In the genomic region with DNA sequence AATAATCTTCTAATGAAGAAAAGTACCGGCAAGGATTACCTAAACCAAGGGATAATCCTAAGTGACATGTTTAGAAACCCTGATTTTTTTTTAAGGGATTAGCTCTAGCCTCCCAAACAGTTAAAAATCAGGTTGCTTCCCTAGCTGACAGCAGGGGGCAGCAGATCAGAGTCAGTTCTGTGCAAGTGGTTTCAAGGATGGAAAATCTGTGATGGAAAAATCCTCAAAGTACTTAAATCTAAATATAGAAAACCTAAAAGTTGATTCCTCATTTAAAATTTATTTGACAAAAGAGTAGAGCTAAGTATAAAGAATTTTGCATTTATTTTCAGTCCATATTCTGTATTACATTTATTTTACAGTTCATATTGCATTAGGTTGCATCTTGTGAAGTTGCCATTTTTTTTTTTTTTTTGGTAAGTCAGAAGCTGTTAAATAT, we compare ENCODE assay signal across 8 cellular contexts.
DNase-seq lines count a peak whose midpoint lies in the region; ATAC-seq and TF ChIP-seq lines count a peak whose summit lies in the region.

No MANE protein-coding gene starts in this region.

- TF ChIP-seq EP300 in SK-N-SH (IDR thresholded peaks at IDR 0.05; ENCODE audit: borderline replicate concordance in 1 of 2, low read depth in 1 of 2, low read length in 1 of 2): no peak

- H3K4me3 ChIP-seq in DND-41 (ENCODE audit: low read depth in 1 of 2, low read length in 2 of 2) (no peak overlapping the region), SK-N-SH (ENCODE audit: low read depth in 2 of 2, low read length in 1 of 2) (peak overlapping the region in 1 of 2 experiments; percentile 46; a peak in 1 of 4 replicates), body of pancreas (no peak overlapping the region), kidney epithelial cell (ENCODE audit: low read depth, low read length) (no peak overlapping the region), aorta (ENCODE audit: low read length in 2 of 2) (no peak overlapping the region)

- H3K27me3 ChIP-seq in DND-41 (ENCODE audit: insufficient read depth, low read length, poor library complexity) (no peaks in the 10 kb centered on the region), SK-N-SH (ENCODE audit: insufficient read depth) (no peaks in the 10 kb centered on the region), body of pancreas (no peaks in the 10 kb centered on the region), kidney epithelial cell (ENCODE audit: control insufficient read depth, insufficient read depth, low read length) (peaks cover 2% of the 10 kb centered on the region), aorta (ENCODE audit: control insufficient read depth in 1 of 2, insufficient read depth in 2 of 2, low read length in 1 of 2) (no peaks in the 10 kb centered on the region)

- H3K27ac ChIP-seq in DND-41 (ENCODE audit: low read length) (peak overlapping the region; percentile 71), SK-N-SH (ENCODE audit: low read depth in 2 of 2, low read length in 1 of 2) (no peak overlapping the region), body of pancreas (no peak overlapping the region), aorta (ENCODE audit: low read depth in 1 of 2, low read length in 2 of 2) (no peak overlapping the region)

- H3K4me2 ChIP-seq in DND-41 (ENCODE audit: insufficient read depth, low read length) (no peak overlapping the region), SK-N-SH (no peak overlapping the region)

- intact Hi-C loops in body of pancreas (cut with DNase I): loop anchor here (10.0 kb wide), 1 partner anchor 656 kb away; no protein-coding TSS in a partner anchor
- intact Hi-C loops in aorta (cut with DNase I): no loop called here

- DNase-seq in DND-41 (peak; percentile 77), MV-4-11 (lab: John Stamatoyannopoulos, UW) (peak; percentile 34), SK-N-SH (peak; percentile 56), body of pancreas (peak; percentile 53 to 69 (median 68)), kidney epithelial cell (ENCODE audit: low read depth) (peak; percentile 21), aorta (no peak)
- DNase-seq in stimulated activated CD4-positive, alpha-beta T cell treated with anti-CD3 and anti-CD28 coated beads, Interleukin-4, amount 100 ng/mL, for 48 hours (ENCODE audit: low read depth in 2 of 2): peak; percentile 26 to 37

- H4K20me1 ChIP-seq in DND-41 (ENCODE audit: insufficient read depth, low read length): no peaks in the 10 kb centered on the region
- H4K20me1 ChIP-seq in SK-N-SH (ENCODE audit: insufficient read depth): no peaks in the 10 kb centered on the region

- peak; percentile 59 for ATAC-seq in DND-41 (ENCODE audit: insufficient read depth, low read depth)
- peak; percentile 68 for ATAC-seq in GM21723 (IDR thresholded peaks at IDR 0.05; ENCODE audit: unreplicated experiment)
- ATAC-seq in body of pancreas: peak; percentile 53
- ATAC-seq in aorta (ENCODE audit: low FRiP score): no peak

- H3K9ac ChIP-seq in DND-41 (ENCODE audit: low read depth, low read length) (no peak overlapping the region), SK-N-SH (no peak overlapping the region)

- H2AFZ ChIP-seq in DND-41 (ENCODE audit: low read depth, low read length): no peak overlapping the region
- no peak overlapping the region; the same call in 1 of the 2 replicates for H2AFZ ChIP-seq in SK-N-SH (ENCODE audit: low read depth)

- CTCF ChIA-PET in SK-N-SH (lab: Yijun Ruan, JAX): interaction anchor here (0.5 to 2.9 kb wide), 39 partner anchors 9 to 672 kb away, joined by 3 to 21 read pairs (median 4); a partner anchor contains a TSS

- H3K9me2 ChIP-seq in SK-N-SH: no peaks in the 10 kb centered on the region

- no peaks in the 10 kb centered on the region for H3F3A ChIP-seq in SK-N-SH (replicated peaks; ENCODE audit: insufficient read depth)

- 17% methylated on average over 1 of the region's 1 CpG for WGBS in SK-N-SH (ENCODE audit: low lambda C conversion rate)
- 12 to 21% methylated on average over 1 of the region's 1 CpG for WGBS in body of pancreas, 2 donors
- 14 to 18% methylated on average over 1 of the region's 1 CpG for WGBS in aorta, 2 donors

- no peaks in the 10 kb centered on the region for H3K9me3 ChIP-seq in DND-41 (ENCODE audit: insufficient read depth, low read length, severe bottlenecking)
- H3K9me3 ChIP-seq in SK-N-SH: no peaks in the 10 kb centered on the region
- no peaks in the 10 kb centered on the region for H3K9me3 ChIP-seq in body of pancreas
- no peaks in the 10 kb centered on the region for H3K9me3 ChIP-seq in aorta (ENCODE audit: control insufficient read depth, low read length)

- peak; percentile 81 for TF ChIP-seq CTCF in DND-41 (IDR thresholded peaks at IDR 0.05; ENCODE audit: borderline replicate concordance, extremely low read depth, low read length, poor library complexity, severe bottlenecking)
- peak; percentile 87 for TF ChIP-seq CTCF in SK-N-SH (IDR thresholded peaks at IDR 0.05)
- TF ChIP-seq CTCF in body of pancreas (IDR thresholded peaks at IDR 0.05): peak; percentile 42 to 88 (median 67)
- TF ChIP-seq CTCF in kidney epithelial cell (IDR thresholded peaks at IDR 0.05; ENCODE audit: insufficient read depth, low read length, poor library complexity, severe bottlenecking): peak; percentile 82

- no peak for TF ChIP-seq POLR2A in body of pancreas (IDR thresholded peaks at IDR 0.05)

- TF ChIP-seq RAD21 in SK-N-SH (IDR thresholded peaks at IDR 0.05; ENCODE audit: low read length): peak; percentile 75

- POLR2A ChIA-PET in SK-N-SH (lab: Yijun Ruan, JAX): no interaction called here

- H3K36me3 ChIP-seq in DND-41 (ENCODE audit: insufficient read depth, low read length): no peaks in the 10 kb centered on the region; the same call in 1 of the 2 replicates
- no peaks in the 10 kb centered on the region for H3K36me3 ChIP-seq in SK-N-SH (replicated peaks in 1 of 2; ENCODE audit: control insufficient read depth in 1 of 2, insufficient read depth in 2 of 2, low read length in 1 of 2)
- no peaks in the 10 kb centered on the region for H3K36me3 ChIP-seq in body of pancreas (replicated peaks in 1 of 2; ENCODE audit: insufficient read depth in 1 of 2, low read depth in 2 of 2)
- H3K36me3 ChIP-seq in kidney epithelial cell (ENCODE audit: control insufficient read depth, insufficient read depth, low read length): no peaks in the 10 kb centered on the region
- no peaks in the 10 kb centered on the region for H3K36me3 ChIP-seq in aorta (ENCODE audit: control insufficient read depth in 1 of 2, insufficient read depth in 2 of 2, low read length in 1 of 2)

- H3K4me1 ChIP-seq in DND-41 (ENCODE audit: insufficient read depth, low read length): peaks cover 62% of the 10 kb centered on the region
- no peaks in the 10 kb centered on the region; a peak in 1 of 4 replicates for H3K4me1 ChIP-seq in SK-N-SH (ENCODE audit: control insufficient read depth in 1 of 2, insufficient read depth in 2 of 2, low read depth in 1 of 2, low read length in 1 of 2)
- H3K4me1 ChIP-seq in body of pancreas: no peaks in the 10 kb centered on the region
- H3K4me1 ChIP-seq in aorta (ENCODE audit: control insufficient read depth in 1 of 2, insufficient read depth in 2 of 2, low read length in 2 of 2): no peaks in the 10 kb centered on the region

- H3K79me2 ChIP-seq in DND-41 (ENCODE audit: insufficient read depth, low read length): peaks cover 39% of the 10 kb centered on the region
- H3K79me2 ChIP-seq in SK-N-SH (ENCODE audit: insufficient read depth): no peaks in the 10 kb centered on the region

TF ChIP-seq in SK-N-SH, 30 proteins besides CTCF, POLR2A, EP300 and RAD21:
- TF ChIP-seq, protein P1, sequence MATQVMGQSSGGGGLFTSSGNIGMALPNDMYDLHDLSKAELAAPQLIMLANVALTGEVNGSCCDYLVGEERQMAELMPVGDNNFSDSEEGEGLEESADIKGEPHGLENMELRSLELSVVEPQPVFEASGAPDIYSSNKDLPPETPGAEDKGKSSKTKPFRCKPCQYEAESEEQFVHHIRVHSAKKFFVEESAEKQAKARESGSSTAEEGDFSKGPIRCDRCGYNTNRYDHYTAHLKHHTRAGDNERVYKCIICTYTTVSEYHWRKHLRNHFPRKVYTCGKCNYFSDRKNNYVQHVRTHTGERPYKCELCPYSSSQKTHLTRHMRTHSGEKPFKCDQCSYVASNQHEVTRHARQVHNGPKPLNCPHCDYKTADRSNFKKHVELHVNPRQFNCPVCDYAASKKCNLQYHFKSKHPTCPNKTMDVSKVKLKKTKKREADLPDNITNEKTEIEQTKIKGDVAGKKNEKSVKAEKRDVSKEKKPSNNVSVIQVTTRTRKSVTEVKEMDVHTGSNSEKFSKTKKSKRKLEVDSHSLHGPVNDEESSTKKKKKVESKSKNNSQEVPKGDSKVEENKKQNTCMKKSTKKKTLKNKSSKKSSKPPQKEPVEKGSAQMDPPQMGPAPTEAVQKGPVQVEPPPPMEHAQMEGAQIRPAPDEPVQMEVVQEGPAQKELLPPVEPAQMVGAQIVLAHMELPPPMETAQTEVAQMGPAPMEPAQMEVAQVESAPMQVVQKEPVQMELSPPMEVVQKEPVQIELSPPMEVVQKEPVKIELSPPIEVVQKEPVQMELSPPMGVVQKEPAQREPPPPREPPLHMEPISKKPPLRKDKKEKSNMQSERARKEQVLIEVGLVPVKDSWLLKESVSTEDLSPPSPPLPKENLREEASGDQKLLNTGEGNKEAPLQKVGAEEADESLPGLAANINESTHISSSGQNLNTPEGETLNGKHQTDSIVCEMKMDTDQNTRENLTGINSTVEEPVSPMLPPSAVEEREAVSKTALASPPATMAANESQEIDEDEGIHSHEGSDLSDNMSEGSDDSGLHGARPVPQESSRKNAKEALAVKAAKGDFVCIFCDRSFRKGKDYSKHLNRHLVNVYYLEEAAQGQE (IDR thresholded peaks at IDR 0.05; ENCODE audit: low read depth, low read length): no peak
- TF ChIP-seq SMC3 (IDR thresholded peaks at IDR 0.05; ENCODE audit: low read depth, low read length): peak; percentile 81
TF ChIP-seq in SK-N-SH: peak in this region for 1.

Comparison
In these comparisons a context has a peak if more than half of its experiments do, and no peak if none do; other contexts are left out.
1. DNase-seq: peak in DND-41 (single experiment), MV-4-11 (single experiment), SK-N-SH (single experiment), body of pancreas (4 of 4), kidney epithelial cell (single experiment) and stimulated activated CD4-positive, alpha-beta T cell treated with anti-CD3 and anti-CD28 coated beads, Interleukin-4, amount 100 ng/mL, for 48 hours (2 of 2); none in aorta (0 of 2).
2. Peak in every context shown above with its lines, with median percentiles within 50 percentile points of each other: CTCF ChIP-seq.